In genomic region chr2:235923859-235924674, GRCh38 we compare ENCODE assay signal across 1 cellular context.
TF ChIP-seq lines count a peak whose summit lies in the region.

No MANE protein-coding gene starts in this region.

TF ChIP-seq in HepG2, 621 proteins besides CTCF, POLR2A, EP300 and RAD21 (continued from another document):
- TF ChIP-seq ZBTB33 (CRISPR knock-in tag; IDR thresholded peaks at IDR 0.05) (peak; percentile 69; the same call in 1 of the 2 replicates), ARNT2 (CRISPR knock-in tag; IDR thresholded peaks at IDR 0.05; ENCODE audit: low read depth) (no peak), SPEN (CRISPR knock-in tag; IDR thresholded peaks at IDR 0.05; ENCODE audit: low read depth) (peak; percentile 10; the same call in 1 of the 2 replicates), SKI (IDR thresholded peaks at IDR 0.05; ENCODE audit: partially characterized antibody) (peak; percentile 29), SRSF4 (IDR thresholded peaks at IDR 0.05; ENCODE audit: low read depth, low read length, poor library complexity, severe bottlenecking) (no peak), ZFP91 (CRISPR knock-in tag; IDR thresholded peaks at IDR 0.05; ENCODE audit: borderline replicate concordance) (no peak), NFKB2 (CRISPR knock-in tag; IDR thresholded peaks at IDR 0.05; ENCODE audit: borderline replicate concordance) (0 out of 2 replicates have a peak, but pooled peaks have one; percentile 39), NCOA5 (CRISPR knock-in tag; IDR thresholded peaks at IDR 0.05) (no peak), ZMYM4 (CRISPR knock-in tag; IDR thresholded peaks at IDR 0.05) (peak; percentile 11; the same call in 1 of the 2 replicates), DRAP1 (CRISPR knock-in tag; IDR thresholded peaks at IDR 0.05) (no peak)
